Comparison of ENCODE assay signal across 9 cellular contexts in genomic region chr10:80506189-80506575, GRCh38. TPM values are rescaled to one million over a fixed set of nuclear protein-coding genes. Genes with fewer than 3 reads are reported as not detected.
DNase-seq lines count a peak whose midpoint lies in the region; ATAC-seq and TF ChIP-seq lines count a peak whose summit lies in the region.
"Had no signal": no experiment of that assay in that cellular context is flagged by ENCODE, and none has a peak within 500 bp of the region (broad histone marks: within the 10 kb centered on the region; RNA-seq: fewer than 3 reads in every experiment).

No MANE protein-coding gene starts in this region.

- H3K36me3 ChIP-seq in ascending aorta (peaks cover 17 to 20% of the 10 kb centered on the region in 2 donors), kidney epithelial cell (ENCODE audit: control insufficient read depth, insufficient read depth, low read length) (peaks cover 1% of the 10 kb centered on the region)

- ATAC-seq in activated T-cell treated with anti-CD3 and anti-CD28 coated beads, Interleukin-2, amount 50 U/mL, for 4 hours: no peak
- no peak for ATAC-seq in HG02763 (IDR thresholded peaks at IDR 0.05; ENCODE audit: unreplicated experiment)

- peaks cover 0 to 17% of the 10 kb centered on the region in 2 donors for H3K4me1 ChIP-seq in ascending aorta

- no peaks in the 10 kb centered on the region for H3K27me3 ChIP-seq in ascending aorta
- H3K27me3 ChIP-seq in kidney epithelial cell (ENCODE audit: control insufficient read depth, insufficient read depth, low read length): no peaks in the 10 kb centered on the region

- H3K36me3 Mint-ChIP-seq in activated T-cell treated with anti-CD3 and anti-CD28 coated beads, Interleukin-2, amount 50 U/mL, for 24 hours (ENCODE audit: low read depth): peaks cover 63% of the 10 kb centered on the region
- H3K36me3 Mint-ChIP-seq in activated T-cell treated with anti-CD3 and anti-CD28 coated beads, Interleukin-2, amount 50 U/mL, for 4 hours (ENCODE audit: insufficient read depth): peaks cover 20% of the 10 kb centered on the region
- H3K36me3 Mint-ChIP-seq in type B pancreatic cell: peaks cover 26% of the 10 kb centered on the region

- H3K27ac ChIP-seq in ascending aorta: peak overlapping the region; percentile 35 to 76

- no peak for TF ChIP-seq CTCF in ascending aorta (IDR thresholded peaks at IDR 0.05)
- TF ChIP-seq CTCF in kidney epithelial cell (IDR thresholded peaks at IDR 0.05; ENCODE audit: insufficient read depth, low read length, poor library complexity, severe bottlenecking): no peak
- no peak for TF ChIP-seq CTCF in type B pancreatic cell (conservative IDR thresholded peaks at IDR 0.05)

- intact Hi-C loops in ascending aorta (cut with DNase I): no loop called here

- H3K4me1 Mint-ChIP-seq in activated T-cell treated with anti-CD3 and anti-CD28 coated beads, Interleukin-2, amount 50 U/mL, for 24 hours (ENCODE audit: low read depth): peaks cover 63% of the 10 kb centered on the region
- peaks cover 59% of the 10 kb centered on the region for H3K4me1 Mint-ChIP-seq in activated T-cell treated with anti-CD3 and anti-CD28 coated beads, Interleukin-2, amount 50 U/mL, for 4 hours (ENCODE audit: low read depth)
- H3K4me1 Mint-ChIP-seq in type B pancreatic cell (ENCODE audit: unreplicated experiment): peaks cover 60% of the 10 kb centered on the region

- no peaks in the 10 kb centered on the region for H3K9me3 ChIP-seq in ascending aorta

- H3K9me3 Mint-ChIP-seq in activated T-cell treated with anti-CD3 and anti-CD28 coated beads, Interleukin-2, amount 50 U/mL, for 24 hours: no peaks in the 10 kb centered on the region
- no peaks in the 10 kb centered on the region for H3K9me3 Mint-ChIP-seq in activated T-cell treated with anti-CD3 and anti-CD28 coated beads, Interleukin-2, amount 50 U/mL, for 4 hours
- no peaks in the 10 kb centered on the region for H3K9me3 Mint-ChIP-seq in type B pancreatic cell
- H3K9me3 Mint-ChIP-seq: activated T-helper 1 cell treated with anti-CD3 and anti-CD28 coated beads, Interleukin-12 subunit alpha, Interleukin-12 subunit beta, Interleukin-2, Interleukin-4 antibody, amounts not matched to agents 30 ng/mL and 10 ng/mL and 1 ng/mL, durations not matched to agents 14 hours and 24 hours and 36 hours had no signal

- no peak overlapping the region for H3K4me3 Mint-ChIP-seq in activated T-cell treated with anti-CD3 and anti-CD28 coated beads, Interleukin-2, amount 50 U/mL, for 24 hours
- H3K4me3 Mint-ChIP-seq in activated T-cell treated with anti-CD3 and anti-CD28 coated beads, Interleukin-2, amount 50 U/mL, for 4 hours: no peak overlapping the region
- peak overlapping the region; percentile 50 for H3K4me3 Mint-ChIP-seq in type B pancreatic cell
- H3K4me3 Mint-ChIP-seq: activated T-helper 1 cell treated with anti-CD3 and anti-CD28 coated beads, Interleukin-12 subunit alpha, Interleukin-12 subunit beta, Interleukin-2, Interleukin-4 antibody, amounts not matched to agents 30 ng/mL and 10 ng/mL and 1 ng/mL, durations not matched to agents 14 hours and 24 hours and 36 hours had no signal

- H3K27ac Mint-ChIP-seq in activated T-cell treated with anti-CD3 and anti-CD28 coated beads, Interleukin-2, amount 50 U/mL, for 24 hours: peak overlapping the region; percentile 98
- peak overlapping the region; percentile 96 for H3K27ac Mint-ChIP-seq in type B pancreatic cell

- H3K4me3 ChIP-seq in ascending aorta (no peak overlapping the region), kidney epithelial cell (ENCODE audit: low read depth, low read length) (no peak overlapping the region)

- DNase-seq in activated T-cell treated with anti-CD3 and anti-CD28 coated beads, Interleukin-2, amount 50 U/mL, for 24 hours: no peak
- no peak for DNase-seq in activated T-cell treated with anti-CD3 and anti-CD28 coated beads, Interleukin-2, amount 50 U/mL, for 4 hours
- DNase-seq in ascending aorta (ENCODE audit: low spot score in 2 of 2) (no peak), kidney epithelial cell (ENCODE audit: low read depth) (peak; percentile 94), type B pancreatic cell (ENCODE audit: extremely low spot score, unreplicated experiment) (no peak), NK-92 (lab: John Stamatoyannopoulos, UW; ENCODE audit: unreplicated experiment) (no peak), ureter (ENCODE audit: low spot score) (no peak)

- H3K27me3 Mint-ChIP-seq in activated T-cell treated with anti-CD3 and anti-CD28 coated beads, Interleukin-2, amount 50 U/mL, for 24 hours: no peaks in the 10 kb centered on the region
- no peaks in the 10 kb centered on the region for H3K27me3 Mint-ChIP-seq in activated T-cell treated with anti-CD3 and anti-CD28 coated beads, Interleukin-2, amount 50 U/mL, for 4 hours (ENCODE audit: low read depth)
- H3K27me3 Mint-ChIP-seq in type B pancreatic cell: no peaks in the 10 kb centered on the region

RNA-seq across cellular contexts. Expression of gene SH2D4B, which starts 31.5 kb away (rescaled TPM):
- total RNA-seq in activated T-cell treated with anti-CD3 and anti-CD28 coated beads, Interleukin-2, amount 50 U/mL, for 4 hours: under 1 TPM; 0.13 to 0.22 (median 0.20) TPM
- total RNA-seq in ascending aorta (not detected), kidney epithelial cell (not detected in 2 replicates), type B pancreatic cell (ENCODE audit: low replicate concordance) (0.07 and 0.10 TPM in 2 replicates), ureter (not detected)

RNA-seq across cellular contexts. Expression of gene TSPAN14, which starts 52.1 kb away (rescaled TPM):
- 10 to 100 TPM; 31.8 to 36.2 (median 35.0) TPM for total RNA-seq in activated T-cell treated with anti-CD3 and anti-CD28 coated beads, Interleukin-2, amount 50 U/mL, for 4 hours
- total RNA-seq in ascending aorta (161 TPM), kidney epithelial cell (111 and 116 TPM in 2 replicates), type B pancreatic cell (ENCODE audit: low replicate concordance) (111 and 159 TPM in 2 replicates), ureter (177 TPM)
